In the genomic region with DNA sequence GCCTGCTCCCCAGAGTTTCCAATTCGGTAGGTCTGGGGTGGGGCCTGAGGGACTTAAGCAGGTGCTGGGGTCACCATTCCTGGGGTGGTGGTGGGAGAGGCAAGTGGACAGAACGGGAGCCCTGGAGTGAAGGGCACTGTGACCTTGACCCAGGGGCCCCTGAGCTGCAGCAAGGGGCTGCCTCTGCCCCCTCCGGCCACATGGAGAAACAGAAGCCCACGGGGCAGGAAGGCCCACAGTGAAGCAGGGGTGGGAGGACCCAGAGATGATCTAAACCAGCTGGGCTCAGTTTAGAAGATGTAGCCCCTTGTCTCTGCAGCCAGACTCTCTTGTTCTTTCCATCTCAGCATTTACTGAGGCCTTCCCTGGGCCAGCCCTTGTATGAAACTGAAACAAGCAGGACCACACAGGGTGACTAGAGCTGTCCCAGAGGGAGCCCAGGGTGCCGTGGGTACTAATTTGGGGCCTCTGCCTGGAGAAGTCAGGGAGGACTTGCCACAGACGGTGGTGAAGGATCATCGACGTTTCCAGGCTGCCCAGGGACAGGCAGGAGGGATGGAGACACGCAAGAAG, we compare ENCODE assay signal across 1 cellular context.
TF ChIP-seq lines count a peak whose summit lies in the region.

No MANE protein-coding gene starts in this region.

TF ChIP-seq in H1, 55 proteins besides CTCF, POLR2A, EP300 and RAD21:
- no peak for TF ChIP-seq CTBP2 (IDR thresholded peaks at IDR 0.05; ENCODE audit: borderline replicate concordance, insufficient read depth, insufficient read length, low read length)
- TF ChIP-seq CBX5 (IDR thresholded peaks at IDR 0.05; ENCODE audit: low read depth, low read length): no peak
- no peak for TF ChIP-seq HDAC2 (IDR thresholded peaks at IDR 0.05; ENCODE audit: borderline replicate concordance in 1 of 2, low read depth in 2 of 2, low read length in 2 of 2)
- TF ChIP-seq, protein P1, sequence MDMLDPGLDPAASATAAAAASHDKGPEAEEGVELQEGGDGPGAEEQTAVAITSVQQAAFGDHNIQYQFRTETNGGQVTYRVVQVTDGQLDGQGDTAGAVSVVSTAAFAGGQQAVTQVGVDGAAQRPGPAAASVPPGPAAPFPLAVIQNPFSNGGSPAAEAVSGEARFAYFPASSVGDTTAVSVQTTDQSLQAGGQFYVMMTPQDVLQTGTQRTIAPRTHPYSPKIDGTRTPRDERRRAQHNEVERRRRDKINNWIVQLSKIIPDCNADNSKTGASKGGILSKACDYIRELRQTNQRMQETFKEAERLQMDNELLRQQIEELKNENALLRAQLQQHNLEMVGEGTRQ (IDR thresholded peaks at IDR 0.05; ENCODE audit: low read length): no peak
- TF ChIP-seq GTF2F1 (IDR thresholded peaks at IDR 0.05; ENCODE audit: borderline replicate concordance, low read depth, low read length): no peak
- no peak for TF ChIP-seq SAP30 (IDR thresholded peaks at IDR 0.05; ENCODE audit: insufficient read depth, insufficient replicate concordance, low read length)
- no peak for TF ChIP-seq TEAD4 (IDR thresholded peaks at IDR 0.05; ENCODE audit: low read depth, low read length)
- TF ChIP-seq, protein P2, sequence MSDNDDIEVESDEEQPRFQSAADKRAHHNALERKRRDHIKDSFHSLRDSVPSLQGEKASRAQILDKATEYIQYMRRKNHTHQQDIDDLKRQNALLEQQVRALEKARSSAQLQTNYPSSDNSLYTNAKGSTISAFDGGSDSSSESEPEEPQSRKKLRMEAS (IDR thresholded peaks at IDR 0.05): no peak
- TF ChIP-seq CHD1 (IDR thresholded peaks at IDR 0.05; ENCODE audit: low read depth, low read length): no peak
- TF ChIP-seq KDM4A (IDR thresholded peaks at IDR 0.05; ENCODE audit: low read depth, low read length, severe bottlenecking): no peak
